ENCODE assay signal across 8 cellular contexts in the genomic region with DNA sequence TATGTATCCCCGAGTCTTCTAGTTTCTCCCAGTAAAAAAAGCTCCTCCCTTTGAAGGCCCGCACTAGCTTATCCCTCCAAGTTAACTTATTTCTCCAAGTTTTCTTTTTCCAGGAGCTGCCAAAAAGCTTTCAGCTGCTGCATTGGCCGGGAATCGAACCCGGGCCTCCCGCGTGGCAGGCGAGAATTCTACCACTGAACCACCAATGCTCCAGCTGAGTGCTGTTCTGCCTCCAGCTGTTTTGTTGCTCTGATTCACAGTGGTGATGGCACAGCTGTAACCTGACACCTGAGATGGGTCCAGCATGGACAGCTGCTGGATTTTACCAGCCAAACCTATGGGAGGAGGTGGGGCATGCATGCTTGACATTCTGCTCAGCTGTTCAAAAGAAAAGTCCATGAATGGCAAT. TPM values are rescaled to one million over a fixed set of nuclear protein-coding genes. Genes with fewer than 3 reads are reported as not detected.
DNase-seq lines count a peak whose midpoint lies in the region; ATAC-seq, FAIRE-seq and TF ChIP-seq lines count a peak whose summit lies in the region.

No MANE protein-coding gene starts in this region.

- no peak overlapping the region for H3K27ac ChIP-seq in aorta (ENCODE audit: low read depth in 1 of 2, low read length in 2 of 2)

- peak; percentile 11 for DNase-seq in activated CD8-positive, alpha-beta T cell treated with anti-CD3 and anti-CD28 coated beads for 36 hours
- no peak for DNase-seq in activated CD8-positive, alpha-beta T cell treated with anti-CD3 and anti-CD28 coated beads, Interleukin-2, amount 10 ng/mL, durations not matched to agents 7 days and 5 days
- DNase-seq in amniotic epithelial cell (ENCODE audit: low read depth) (peak; percentile 86), iris pigment epithelial cell (ENCODE audit: low read depth) (peak; percentile 81), aorta (peak; percentile 66 to 87), GM19239 (ENCODE audit: insufficient read length, low spot score) (no peak), activated gamma-delta T cell treated with Interleukin-2 at 50 U/mL for 16 hours (no peak)

- H3K4me1 ChIP-seq in aorta (ENCODE audit: control insufficient read depth in 1 of 2, insufficient read depth in 2 of 2, low read length in 2 of 2), result no peaks in the 10 kb centered on the region

- H3K4me3 ChIP-seq in aorta (ENCODE audit: low read length in 2 of 2), result no peak overlapping the region

- no peak for ATAC-seq in activated CD8-positive, alpha-beta T cell treated with anti-CD3 and anti-CD28 coated beads for 36 hours
- no peak for ATAC-seq in activated CD8-positive, alpha-beta T cell treated with anti-CD3 and anti-CD28 coated beads, Interleukin-2, amount 10 ng/mL, durations not matched to agents 7 days and 5 days
- peak; percentile 89 for ATAC-seq in aorta (ENCODE audit: low FRiP score)
- ATAC-seq in GM18868 (IDR thresholded peaks at IDR 0.05; ENCODE audit: unreplicated experiment), result no peak

- H3K4me3 Mint-ChIP-seq in activated CD8-positive, alpha-beta T cell treated with anti-CD3 and anti-CD28 coated beads for 36 hours, result no peak overlapping the region
- no peak overlapping the region for H3K4me3 Mint-ChIP-seq in activated CD8-positive, alpha-beta T cell treated with anti-CD3 and anti-CD28 coated beads, Interleukin-2, amount 10 ng/mL, durations not matched to agents 7 days and 5 days

- POLR2A ChIA-PET in activated CD8-positive, alpha-beta T cell treated with anti-CD3 and anti-CD28 coated beads for 36 hours (lab: Charles Lee), result interaction anchor here (0.6 to 2.0 kb wide), 2 partner anchors 9 to 102 kb away, joined by 3 to 6 read pairs; no protein-coding TSS in a partner anchor
- POLR2A ChIA-PET in activated CD8-positive, alpha-beta T cell treated with anti-CD3 and anti-CD28 coated beads, Interleukin-2, amount 10 ng/mL, durations not matched to agents 7 days and 5 days (lab: Charles Lee), result interaction anchor here (0.6 kb wide), 1 partner anchor 410 kb away, joined by 3 read pairs; no protein-coding TSS in a partner anchor

- H3K27ac Mint-ChIP-seq in activated CD8-positive, alpha-beta T cell treated with anti-CD3 and anti-CD28 coated beads for 36 hours, result no peak overlapping the region
- no peak overlapping the region for H3K27ac Mint-ChIP-seq in activated CD8-positive, alpha-beta T cell treated with anti-CD3 and anti-CD28 coated beads, Interleukin-2, amount 10 ng/mL, durations not matched to agents 7 days and 5 days

- CTCF ChIA-PET in activated CD8-positive, alpha-beta T cell treated with anti-CD3 and anti-CD28 coated beads for 36 hours (lab: Charles Lee), result interaction anchor here (1.0 to 2.8 kb wide), 4 partner anchors 8 to 532 kb away, joined by 3 to 10 read pairs (median 4); no protein-coding TSS in a partner anchor
- CTCF ChIA-PET in activated CD8-positive, alpha-beta T cell treated with anti-CD3 and anti-CD28 coated beads, Interleukin-2, amount 10 ng/mL, durations not matched to agents 7 days and 5 days (lab: Charles Lee), result interaction anchor here (1.0 to 2.0 kb wide), 3 partner anchors 7 to 125 kb away, joined by 3 to 10 read pairs (median 7); no protein-coding TSS in a partner anchor

- no peaks in the 10 kb centered on the region for H3K9me3 ChIP-seq in aorta (ENCODE audit: control insufficient read depth, low read length)

- H3K27me3 ChIP-seq in aorta (ENCODE audit: control insufficient read depth in 1 of 2, insufficient read depth in 2 of 2, low read length in 1 of 2), result no peaks in the 10 kb centered on the region

- intact Hi-C loops in activated CD8-positive, alpha-beta T cell treated with anti-CD3 and anti-CD28 coated beads for 36 hours (cut with micrococcal nuclease), result no loop called here
- intact Hi-C loops in aorta (cut with DNase I), result loop anchor here (10.0 kb wide), 2 partner anchors 234 to 254 kb away; partner anchors contain the start of genes COG4 (in 1 of the 2) and SF3B3 (in 1 of the 2)

- H3K9me3 Mint-ChIP-seq in activated CD8-positive, alpha-beta T cell treated with anti-CD3 and anti-CD28 coated beads for 36 hours, result no peaks in the 10 kb centered on the region
- no peaks in the 10 kb centered on the region for H3K9me3 Mint-ChIP-seq in activated CD8-positive, alpha-beta T cell treated with anti-CD3 and anti-CD28 coated beads, Interleukin-2, amount 10 ng/mL, durations not matched to agents 7 days and 5 days (ENCODE audit: insufficient read depth)

- peaks cover 34% of the 10 kb centered on the region for H3K36me3 Mint-ChIP-seq in activated CD8-positive, alpha-beta T cell treated with anti-CD3 and anti-CD28 coated beads for 36 hours (ENCODE audit: low read depth)
- peaks cover 51% of the 10 kb centered on the region for H3K36me3 Mint-ChIP-seq in activated CD8-positive, alpha-beta T cell treated with anti-CD3 and anti-CD28 coated beads, Interleukin-2, amount 10 ng/mL, durations not matched to agents 7 days and 5 days (ENCODE audit: low read depth)

- no peaks in the 10 kb centered on the region for H3K4me1 Mint-ChIP-seq in activated CD8-positive, alpha-beta T cell treated with anti-CD3 and anti-CD28 coated beads for 36 hours (ENCODE audit: low read depth)
- peaks cover 2% of the 10 kb centered on the region for H3K4me1 Mint-ChIP-seq in activated CD8-positive, alpha-beta T cell treated with anti-CD3 and anti-CD28 coated beads, Interleukin-2, amount 10 ng/mL, durations not matched to agents 7 days and 5 days (ENCODE audit: low read depth)

- 1 to 5% methylated on average over 8 of the region's 8 CpGs for WGBS in aorta, 2 donors

- peaks cover 0 to 4% of the 10 kb centered on the region in 2 donors for H3K36me3 ChIP-seq in aorta (ENCODE audit: control insufficient read depth in 1 of 2, insufficient read depth in 2 of 2, low read length in 1 of 2)

- no peak for TF ChIP-seq CTCF in activated CD8-positive, alpha-beta T cell treated with anti-CD3 and anti-CD28 coated beads for 36 hours (IDR thresholded peaks at IDR 0.05)

- no peak for FAIRE-seq in GM19239 (lab: Jason Lieb, UNC)

- H3K27me3 Mint-ChIP-seq in activated CD8-positive, alpha-beta T cell treated with anti-CD3 and anti-CD28 coated beads for 36 hours, result no peaks in the 10 kb centered on the region
- H3K27me3 Mint-ChIP-seq in activated CD8-positive, alpha-beta T cell treated with anti-CD3 and anti-CD28 coated beads, Interleukin-2, amount 10 ng/mL, durations not matched to agents 7 days and 5 days (ENCODE audit: low read depth), result no peaks in the 10 kb centered on the region

RNA-seq across cellular contexts. Expression of gene VAC14, which starts 22.1 kb away (rescaled TPM):
- total RNA-seq in activated CD8-positive, alpha-beta T cell treated with anti-CD3 and anti-CD28 coated beads for 36 hours, result 10 to 100 TPM; 27.6 TPM
- total RNA-seq in activated CD8-positive, alpha-beta T cell treated with anti-CD3 and anti-CD28 coated beads, Interleukin-2, amount 10 ng/mL, durations not matched to agents 7 days and 5 days, result 10 to 100 TPM; 35.2 to 37.9 TPM
- 10 to 100 TPM; 24.6 to 25.0 TPM for total RNA-seq in aorta
- polyA plus RNA-seq in aorta, result 10 to 100 TPM; 19.8 to 24.8 TPM

Comparison
In these comparisons a context has a peak if more than half of its experiments do, and no peak if none do; other contexts are left out.
1. DNase-seq: peak in activated CD8-positive, alpha-beta T cell treated with anti-CD3 and anti-CD28 coated beads for 36 hours (single experiment), amniotic epithelial cell (single experiment), iris pigment epithelial cell (single experiment) and aorta (2 of 2); none in activated CD8-positive, alpha-beta T cell treated with anti-CD3 and anti-CD28 coated beads, Interleukin-2, amount 10 ng/mL, durations not matched to agents 7 days and 5 days (single experiment), GM19239 (single experiment) and activated gamma-delta T cell treated with Interleukin-2 at 50 U/mL for 16 hours (single experiment).